15 cellular contexts compared by ENCODE assay signal in genomic region chr18:4854664-4855063, GRCh38.
"Had no signal": no experiment of that assay in that cellular context is flagged by ENCODE, and none has a peak within 500 bp of the region (broad histone marks: within the 10 kb centered on the region; RNA-seq: fewer than 3 reads in every experiment).

No MANE protein-coding gene starts in this region.

- H3K36me3 Mint-ChIP-seq: activated naive CD4-positive, alpha-beta T cell treated with anti-CD3 and anti-CD28 coated beads, Interleukin-2, amount 50 U/mL, for 72 hours; immature natural killer cell; T-cell had no signal

- DNase-seq: activated CD4-positive, alpha-beta memory T cell treated with anti-CD3 and anti-CD28 coated beads, Interleukin-2, amount 10 ng/mL, durations not matched to agents 7 days and 5 days; activated CD4-positive, alpha-beta T cell treated with anti-CD3 and anti-CD28 coated beads for 1 hour; activated effector memory CD4-positive, alpha-beta T cell treated with anti-CD3 and anti-CD28 coated beads, Interleukin-2, amount 50 U/mL, for 16 hours; activated T-cell treated with anti-CD3 and anti-CD28 coated beads, Interleukin-2, amount 50 U/mL, for 4 hours; cortex of kidney; effector CD8-positive, alpha-beta T cell; foreskin keratinocyte; immature natural killer cell; right lobe of liver; stimulated activated naive CD8-positive, alpha-beta T cell treated with anti-CD3 and anti-CD28 coated beads, Interleukin-15, Interleukin-2, amounts not matched to agents 100 U/mL and 50 U/mL, for 24 hours; T-cell had no signal

- H3K4me1 Mint-ChIP-seq: activated CD4-positive, alpha-beta memory T cell treated with anti-CD3 and anti-CD28 coated beads, Interleukin-2, amount 10 ng/mL, durations not matched to agents 7 days and 5 days; immature natural killer cell; nephron; T-cell had no signal

- H3K9me3 Mint-ChIP-seq: activated naive CD4-positive, alpha-beta T cell treated with anti-CD3 and anti-CD28 coated beads, Interleukin-2, amount 50 U/mL, for 72 hours; nephron had no signal

- H3K36me3 ChIP-seq: right lobe of liver had no signal

- H3K27ac ChIP-seq: foreskin keratinocyte, right lobe of liver, SK-N-MC had no signal

- H3K27me3 Mint-ChIP-seq: activated CD4-positive, alpha-beta memory T cell treated with anti-CD3 and anti-CD28 coated beads, Interleukin-2, amount 10 ng/mL, durations not matched to agents 7 days and 5 days; T-cell had no signal

- ATAC-seq: activated naive CD4-positive, alpha-beta T cell treated with anti-CD3 and anti-CD28 coated beads, Interleukin-2, amount 50 U/mL, for 72 hours; activated T-cell treated with anti-CD3 and anti-CD28 coated beads, Interleukin-2, amount 50 U/mL, for 4 hours; foreskin keratinocyte; right lobe of liver; stimulated activated naive CD8-positive, alpha-beta T cell treated with anti-CD3 and anti-CD28 coated beads, Interleukin-15, Interleukin-2, amounts not matched to agents 100 U/mL and 50 U/mL, for 24 hours; T-cell had no signal

- H3K27ac Mint-ChIP-seq: activated CD4-positive, alpha-beta memory T cell treated with anti-CD3 and anti-CD28 coated beads, Interleukin-2, amount 10 ng/mL, durations not matched to agents 7 days and 5 days; activated naive CD4-positive, alpha-beta T cell treated with anti-CD3 and anti-CD28 coated beads, Interleukin-2, amount 50 U/mL, for 72 hours; immature natural killer cell; nephron; T-cell had no signal

- H3K4me1 ChIP-seq: foreskin keratinocyte, right lobe of liver had no signal

- H3K9me3 ChIP-seq: right lobe of liver had no signal

- H3K4me3 ChIP-seq: right lobe of liver, SK-N-MC, smooth muscle cell had no signal

- H3K27me3 ChIP-seq: foreskin keratinocyte, right lobe of liver had no signal

- H3K4me3 Mint-ChIP-seq: activated CD4-positive, alpha-beta memory T cell treated with anti-CD3 and anti-CD28 coated beads, Interleukin-2, amount 10 ng/mL, durations not matched to agents 7 days and 5 days; activated T-cell treated with anti-CD3 and anti-CD28 coated beads, Interleukin-2, amount 50 U/mL, for 4 hours; immature natural killer cell; nephron; T-cell had no signal
